ENCODE assay signal across 16 cellular contexts in the genomic region with DNA sequence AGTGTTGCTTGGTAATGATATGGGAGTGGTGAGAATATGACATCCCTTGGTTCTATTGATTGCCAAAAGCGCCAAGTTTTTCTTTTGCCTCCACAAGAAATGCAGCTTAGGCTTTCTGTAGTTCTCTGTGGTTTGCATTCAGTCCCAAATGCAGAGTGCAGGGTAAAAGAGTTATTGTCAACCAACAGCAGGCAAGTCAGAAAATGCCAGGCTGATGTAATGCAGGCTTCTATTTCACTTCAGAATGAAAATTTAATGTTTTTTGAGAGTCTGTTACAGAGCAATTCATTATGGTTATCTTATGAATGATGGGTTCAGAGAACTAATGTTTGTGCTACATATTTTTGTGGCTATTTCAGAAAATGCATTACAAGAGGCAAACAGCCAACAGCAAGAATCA.
"Had no signal": no experiment of that assay in that cellular context is flagged by ENCODE, and none has a peak within 500 bp of the region (broad histone marks: within the 10 kb centered on the region; RNA-seq: fewer than 3 reads in every experiment).

No MANE protein-coding gene starts in this region.

- DNase-seq: activated CD4-positive, alpha-beta T cell treated with anti-CD3 and anti-CD28 coated beads, Interleukin-2, amount 50 U/mL, for 4 hours; activated CD4-positive, CD25-positive, alpha-beta regulatory T cell treated with anti-CD3 and anti-CD28 coated beads, Interleukin-2, amount 50 U/mL, for 72 hours; activated naive CD4-positive, alpha-beta T cell treated with Interleukin-2 at 50 U/mL for 16 hours; activated naive CD8-positive, alpha-beta T cell treated with anti-CD3 and anti-CD28 coated beads, Interleukin-2, amount 50 U/mL, for 24 hours; caudate nucleus; colonic mucosa; effector CD4-positive, alpha-beta T cell; esophagus squamous epithelium; spleen; stomach; T-helper 1 cell; T1000; testis had no signal

- H3K9me3 Mint-ChIP-seq: activated naive CD8-positive, alpha-beta T cell treated with anti-CD3 and anti-CD28 coated beads, Interleukin-2, amount 50 U/mL, for 24 hours; activated T-helper 17 cell treated with anti-CD3 and anti-CD28 coated beads, Interleukin-2, amount 50 U/mL, for 72 hours had no signal

- H3K27me3 Mint-ChIP-seq: activated naive CD8-positive, alpha-beta T cell treated with anti-CD3 and anti-CD28 coated beads, Interleukin-2, amount 50 U/mL, for 24 hours; activated T-helper 17 cell treated with anti-CD3 and anti-CD28 coated beads, Interleukin-2, amount 50 U/mL, for 72 hours; memory B cell had no signal

- H3K27me3 ChIP-seq: colonic mucosa, esophagus squamous epithelium, gastroesophageal sphincter, spleen, stomach, testis had no signal

- H3K4me3 ChIP-seq: colonic mucosa, esophagus squamous epithelium, gastroesophageal sphincter, spleen, stomach, testis had no signal

- H3K36me3 ChIP-seq: colonic mucosa, esophagus squamous epithelium, gastroesophageal sphincter, spleen, stomach had no signal

- H3K4me1 ChIP-seq: colonic mucosa, spleen, testis had no signal

- H3K4me3 Mint-ChIP-seq: activated naive CD8-positive, alpha-beta T cell treated with anti-CD3 and anti-CD28 coated beads, Interleukin-2, amount 50 U/mL, for 24 hours; activated T-helper 17 cell treated with anti-CD3 and anti-CD28 coated beads, Interleukin-2, amount 50 U/mL, for 72 hours; memory B cell had no signal

- H3K4me1 Mint-ChIP-seq: activated naive CD8-positive, alpha-beta T cell treated with anti-CD3 and anti-CD28 coated beads, Interleukin-2, amount 50 U/mL, for 24 hours; activated T-helper 17 cell treated with anti-CD3 and anti-CD28 coated beads, Interleukin-2, amount 50 U/mL, for 72 hours; memory B cell had no signal

- H3K9me3 ChIP-seq: colonic mucosa, esophagus squamous epithelium, gastroesophageal sphincter, spleen, stomach, testis had no signal

- H3K27ac Mint-ChIP-seq: activated naive CD8-positive, alpha-beta T cell treated with anti-CD3 and anti-CD28 coated beads, Interleukin-2, amount 50 U/mL, for 24 hours; activated T-helper 17 cell treated with anti-CD3 and anti-CD28 coated beads, Interleukin-2, amount 50 U/mL, for 72 hours; memory B cell had no signal

- H3K36me3 Mint-ChIP-seq: memory B cell had no signal
